ENCODE assay signal across 20 cellular contexts in the genomic region with DNA sequence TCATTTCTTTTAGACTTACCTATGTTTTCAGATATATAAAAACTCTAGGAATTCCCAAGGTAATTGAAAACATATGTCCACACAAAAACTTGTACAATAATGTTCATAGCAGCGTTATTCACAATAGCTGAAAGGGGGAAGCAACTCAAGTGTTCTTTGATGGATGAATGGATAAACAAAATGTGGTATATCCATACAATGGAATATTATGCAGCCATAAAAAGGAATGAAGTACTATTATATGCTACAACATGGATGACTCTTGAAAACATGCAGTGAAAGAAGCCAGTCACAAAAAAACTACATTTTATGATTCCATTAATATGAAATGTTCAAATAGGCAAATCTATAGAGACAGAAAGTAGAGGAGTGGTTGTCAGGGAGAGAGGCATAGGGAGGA.
DNase-seq lines count a peak whose midpoint lies in the region; ATAC-seq, FAIRE-seq and TF ChIP-seq lines count a peak whose summit lies in the region.
"Had no signal": no experiment of that assay in that cellular context is flagged by ENCODE, and none has a peak within 500 bp of the region (broad histone marks: within the 10 kb centered on the region; RNA-seq: fewer than 3 reads in every experiment).

No MANE protein-coding gene starts in this region.

- H3K4me1 ChIP-seq in MM.1S (ENCODE audit: low read length), result peaks cover 29% of the 10 kb centered on the region
- H3K4me1 ChIP-seq in astrocyte (ENCODE audit: insufficient read depth, low read length), result peaks cover 32% of the 10 kb centered on the region
- H3K4me1 ChIP-seq in suprapubic skin, result peaks cover 51% of the 10 kb centered on the region
- H3K4me1 ChIP-seq in ascending aorta, result peaks cover 4 to 7% of the 10 kb centered on the region in 2 donors
- H3K4me1 ChIP-seq: parathyroid adenoma had no signal

- no peak overlapping the region for H3K4me3 ChIP-seq in MM.1S (ENCODE audit: low read length)
- no peak overlapping the region for H3K4me3 ChIP-seq in astrocyte (ENCODE audit: insufficient read depth, low read depth, low read length)
- H3K4me3 ChIP-seq in suprapubic skin, result no peak overlapping the region
- no peak overlapping the region for H3K4me3 ChIP-seq in ascending aorta
- H3K4me3 ChIP-seq: heart right ventricle, lung had no signal

- H3F3A ChIP-seq in MM.1S (ENCODE audit: insufficient read depth, low read length), result peaks cover 27% of the 10 kb centered on the region

- H3K27me3 ChIP-seq in MM.1S (replicated peaks; ENCODE audit: insufficient read depth, low read length) (no peaks in the 10 kb centered on the region), astrocyte (ENCODE audit: insufficient read depth, low read length) (no peaks in the 10 kb centered on the region), suprapubic skin (no peaks in the 10 kb centered on the region), ascending aorta (no peaks in the 10 kb centered on the region)
- H3K27me3 ChIP-seq: heart right ventricle had no signal

- H3K27me3 Mint-ChIP-seq in activated naive CD4-positive, alpha-beta T cell treated with anti-CD3 and anti-CD28 coated beads, Interleukin-2, amount 50 U/mL, for 24 hours, result no peaks in the 10 kb centered on the region
- peaks cover 2% of the 10 kb centered on the region for H3K27me3 Mint-ChIP-seq in astrocyte (ENCODE audit: low read depth, unreplicated experiment)
- H3K27me3 Mint-ChIP-seq: naive B cell had no signal

- H3K4me1 Mint-ChIP-seq in activated naive CD4-positive, alpha-beta T cell treated with anti-CD3 and anti-CD28 coated beads, Interleukin-2, amount 50 U/mL, for 24 hours, result peaks cover 37% of the 10 kb centered on the region
- peaks cover 36% of the 10 kb centered on the region for H3K4me1 Mint-ChIP-seq in astrocyte (ENCODE audit: low read depth, unreplicated experiment)

- H3K79me2 ChIP-seq in MM.1S (ENCODE audit: low read length) (no peaks in the 10 kb centered on the region), astrocyte (ENCODE audit: insufficient read depth, low read length) (no peaks in the 10 kb centered on the region)
- H3K79me2 ChIP-seq: parathyroid adenoma had no signal

- no peaks in the 10 kb centered on the region for H3K36me3 Mint-ChIP-seq in activated naive CD4-positive, alpha-beta T cell treated with anti-CD3 and anti-CD28 coated beads, Interleukin-2, amount 50 U/mL, for 24 hours
- H3K36me3 Mint-ChIP-seq in activated naive CD4-positive, alpha-beta T cell treated with anti-CD3 and anti-CD28 coated beads, Interleukin-2, amount 50 U/mL, for 72 hours, result peaks cover 0 to 39% of the 10 kb centered on the region in 2 donors
- H3K36me3 Mint-ChIP-seq in astrocyte (ENCODE audit: low read depth, unreplicated experiment), result peaks cover 2% of the 10 kb centered on the region

- H2AFZ ChIP-seq in MM.1S (ENCODE audit: low read length), result no peak overlapping the region
- H2AFZ ChIP-seq in astrocyte (ENCODE audit: low read depth, low read length), result no peak overlapping the region
- H2AFZ ChIP-seq: parathyroid adenoma had no signal

- no peaks in the 10 kb centered on the region for H3K9me3 ChIP-seq in MM.1S (replicated peaks; ENCODE audit: insufficient read depth, low read length)
- no peaks in the 10 kb centered on the region for H3K9me3 ChIP-seq in astrocyte (ENCODE audit: insufficient read depth, low read depth, low read length)
- H3K9me3 ChIP-seq in suprapubic skin, result no peaks in the 10 kb centered on the region
- peaks cover 0 to 6% of the 10 kb centered on the region in 2 donors for H3K9me3 ChIP-seq in ascending aorta

- FAIRE-seq in astrocyte (lab: Jason Lieb, UNC), result peak; percentile 9
- FAIRE-seq: H54 had no signal

- H3K36me3 ChIP-seq in MM.1S (replicated peaks; ENCODE audit: insufficient read depth, low read length) (no peaks in the 10 kb centered on the region), astrocyte (ENCODE audit: insufficient read depth, low read length) (no peaks in the 10 kb centered on the region), suprapubic skin (no peaks in the 10 kb centered on the region), ascending aorta (no peaks in the 10 kb centered on the region)
- H3K36me3 ChIP-seq: heart right ventricle had no signal

- H3K27ac ChIP-seq in MM.1S (ENCODE audit: low read length), result peak overlapping the region; percentile 91; the same call in 1 of the 2 replicates
- no peak overlapping the region for H3K27ac ChIP-seq in astrocyte (ENCODE audit: low read depth, low read length)
- peak overlapping the region; percentile 91 for H3K27ac ChIP-seq in suprapubic skin
- no peak overlapping the region for H3K27ac ChIP-seq in ascending aorta
- H3K27ac ChIP-seq: parathyroid adenoma had no signal

- 95% methylated on average over 1 of the region's 1 CpG for WGBS in suprapubic skin

- TF ChIP-seq CTCF in MM.1S (IDR thresholded peaks at IDR 0.05; ENCODE audit: low read length) (no peak), astrocyte (IDR thresholded peaks at IDR 0.05; ENCODE audit: insufficient read depth, low read depth, low read length) (no peak), suprapubic skin (IDR thresholded peaks at IDR 0.05) (no peak), ascending aorta (IDR thresholded peaks at IDR 0.05) (no peak)

- no peak for TF ChIP-seq POLR2A in suprapubic skin (IDR thresholded peaks at IDR 0.05)

- peak overlapping the region; percentile 34 for H3K4me3 Mint-ChIP-seq in activated naive CD4-positive, alpha-beta T cell treated with anti-CD3 and anti-CD28 coated beads, Interleukin-2, amount 50 U/mL, for 24 hours
- no peak overlapping the region for H3K4me3 Mint-ChIP-seq in astrocyte (ENCODE audit: unreplicated experiment)

- H3K4me2 ChIP-seq in MM.1S (ENCODE audit: low read depth, low read length) (peak overlapping the region; percentile 46; the same call in 1 of the 2 replicates), astrocyte (ENCODE audit: low read length) (no peak overlapping the region)

- H3K9me3 Mint-ChIP-seq in activated naive CD4-positive, alpha-beta T cell treated with anti-CD3 and anti-CD28 coated beads, Interleukin-2, amount 50 U/mL, for 24 hours, result peaks cover 5% of the 10 kb centered on the region
- peaks cover 3 to 5% of the 10 kb centered on the region in 2 donors for H3K9me3 Mint-ChIP-seq in activated naive CD4-positive, alpha-beta T cell treated with anti-CD3 and anti-CD28 coated beads, Interleukin-2, amount 50 U/mL, for 72 hours
- peaks cover 5% of the 10 kb centered on the region for H3K9me3 Mint-ChIP-seq in astrocyte (ENCODE audit: unreplicated experiment)

- H3K9me2 ChIP-seq in MM.1S (replicated peaks; ENCODE audit: insufficient read depth, low read length), result no peaks in the 10 kb centered on the region

- no peak overlapping the region for H3K9ac ChIP-seq in MM.1S (ENCODE audit: low read length)
- no peak overlapping the region for H3K9ac ChIP-seq in astrocyte (ENCODE audit: low read length)
- H3K9ac ChIP-seq: parathyroid adenoma had no signal

- no peak for TF ChIP-seq EP300 in suprapubic skin (IDR thresholded peaks at IDR 0.05)

- peak overlapping the region; percentile 56 for H3K27ac Mint-ChIP-seq in activated naive CD4-positive, alpha-beta T cell treated with anti-CD3 and anti-CD28 coated beads, Interleukin-2, amount 50 U/mL, for 24 hours
- H3K27ac Mint-ChIP-seq in activated naive CD4-positive, alpha-beta T cell treated with anti-CD3 and anti-CD28 coated beads, Interleukin-2, amount 50 U/mL, for 72 hours, result peak overlapping the region in 1 of 2 donors; percentile 7
- peak overlapping the region; percentile 100 for H3K27ac Mint-ChIP-seq in astrocyte (ENCODE audit: unreplicated experiment)

- no peak for DNase-seq in activated naive CD4-positive, alpha-beta T cell treated with anti-CD3 and anti-CD28 coated beads, Interleukin-2, amount 50 U/mL, for 72 hours (ENCODE audit: low spot score in 2 of 2)
- no peak for DNase-seq in MM.1S
- no peak for DNase-seq in astrocyte (ENCODE audit: low read depth)
- DNase-seq in suprapubic skin (ENCODE audit: low spot score in 2 of 2), result no peak
- no peak for DNase-seq in NCI-H146 treated with DMSO at 0.1 percent for 48 hours (lab: John Stamatoyannopoulos, UW; ENCODE audit: unreplicated experiment)
- DNase-seq in ascending aorta (ENCODE audit: low spot score in 2 of 2), result no peak
- DNase-seq: activated CD4-positive, CD25-positive, alpha-beta regulatory T cell; COR-L47; effector memory CD4-positive, alpha-beta T cell; heart right ventricle; immature natural killer cell; naive B cell; NCI-H2081 treated with DMSO at 0.1 percent for 48 hours; NCI-H510A; Right ventricle myocardium superior; stimulated activated CD4-positive, alpha-beta T cell treated with anti-CD3 and anti-CD28 coated beads, Interleukin-1b, Interleukin-23, amount 100 ng/mL, for 48 hours had no signal

- intact Hi-C loops in ascending aorta (cut with DNase I), result no loop called here

- ATAC-seq in activated naive CD4-positive, alpha-beta T cell treated with anti-CD3 and anti-CD28 coated beads, Interleukin-2, amount 50 U/mL, for 72 hours, result no peak

- H4K20me1 ChIP-seq in MM.1S (ENCODE audit: insufficient read depth, low read length), result no peaks in the 10 kb centered on the region
- H4K20me1 ChIP-seq in astrocyte (ENCODE audit: insufficient read depth, low read length), result no peaks in the 10 kb centered on the region

Comparison
In these comparisons a context has a peak if more than half of its experiments do, and no peak if none do; other contexts are left out.
1. H3K27ac ChIP-seq: peak in MM.1S (single experiment) and suprapubic skin (single experiment); none in astrocyte (single experiment) and ascending aorta (0 of 2).